Comparison of ENCODE assay signal across 7 cellular contexts in genomic region chr3:49812916-49813496, GRCh38. TPM values are rescaled to one million over a fixed set of nuclear protein-coding genes. Genes with fewer than 3 reads are reported as not detected.
DNase-seq lines count a peak whose midpoint lies in the region; ATAC-seq and TF ChIP-seq lines count a peak whose summit lies in the region.
"Had no signal": no experiment of that assay in that cellular context is flagged by ENCODE, and none has a peak within 500 bp of the region (broad histone marks: within the 10 kb centered on the region; RNA-seq: fewer than 3 reads in every experiment).

No MANE protein-coding gene starts in this region.

- no peak for ATAC-seq in GM18505 (IDR thresholded peaks at IDR 0.05; ENCODE audit: unreplicated experiment)

- CTCF ChIA-PET in CD8-positive, alpha-beta memory T cell (lab: Charles Lee), result interaction anchor here (0.7 to 5.2 kb wide), 5 partner anchors 8 to 209 kb away, joined by 3 to 35 read pairs (median 4); partner anchors contain the start of gene INKA1

- peak overlapping the region; percentile 68 to 78 for H3K9ac ChIP-seq in mucosa of rectum (ENCODE audit: low read depth in 1 of 2, low read length in 2 of 2)

- no peak for DNase-seq in CD8-positive, alpha-beta memory T cell
- DNase-seq in adrenal gland, result no peak
- no peak for DNase-seq in HuH-7.5 (ENCODE audit: low spot score)
- no peak for DNase-seq in NOMO-1 treated with dmso at 0.1 percent for 144 hours (lab: John Stamatoyannopoulos, UW; ENCODE audit: unreplicated experiment)

- WGBS in adrenal gland, 4 donors, result 36 to 55% (median 41%) methylated on average over 4 to 9 of the region's 9 CpGs

- peaks cover 18% of the 10 kb centered on the region for H3K36me3 ChIP-seq in CD8-positive, alpha-beta memory T cell (ENCODE audit: insufficient read depth, low read length)
- H3K36me3 ChIP-seq in adrenal gland (replicated peaks in 1 of 2) (peaks cover 0 to 27% of the 10 kb centered on the region in 2 donors), mucosa of rectum (ENCODE audit: control insufficient read depth in 2 of 2, insufficient read depth in 2 of 2, low read length in 2 of 2) (peaks cover 22 to 27% of the 10 kb centered on the region in 2 donors)

- POLR2A ChIA-PET in CD8-positive, alpha-beta memory T cell (lab: Charles Lee), result interaction anchor here (1.2 to 2.3 kb wide), 3 partner anchors 8 to 127 kb away, joined by 3 to 33 read pairs (median 4); partner anchors contain the start of genes INKA1 and RBM6

- no peak for TF ChIP-seq POLR2A in adrenal gland (IDR thresholded peaks at IDR 0.05)
- TF ChIP-seq POLR2A in GM18505 (IDR thresholded peaks at IDR 0.05; ENCODE audit: borderline replicate concordance, extremely low read depth, insufficient read depth, insufficient read length), result no peak

- peak overlapping the region; percentile 94 to 99 (median 99) for H3K27ac Mint-ChIP-seq in CD8-positive, alpha-beta memory T cell

- peaks cover 34% of the 10 kb centered on the region for H3K4me1 ChIP-seq in CD8-positive, alpha-beta memory T cell (ENCODE audit: insufficient read depth, low read length)
- H3K4me1 ChIP-seq in adrenal gland (replicated peaks in 1 of 2) (peaks cover 10 to 16% of the 10 kb centered on the region in 2 donors), mucosa of rectum (ENCODE audit: control insufficient read depth in 2 of 2, insufficient read depth in 2 of 2, low read length in 2 of 2) (peaks cover 16% of the 10 kb centered on the region in 2 donors)

- H3K9me3 ChIP-seq in CD8-positive, alpha-beta memory T cell (ENCODE audit: low read length), result no peaks in the 10 kb centered on the region
- H3K9me3 ChIP-seq in adrenal gland (replicated peaks in 1 of 3) (no peaks in the 10 kb centered on the region), mucosa of rectum (ENCODE audit: control insufficient read depth in 2 of 2, low read length in 2 of 2) (no peaks in the 10 kb centered on the region)

- no peak for TF ChIP-seq CTCF in adrenal gland (IDR thresholded peaks at IDR 0.05)

- H3K4me3 ChIP-seq in CD8-positive, alpha-beta memory T cell (ENCODE audit: low read length), result peak overlapping the region; percentile 75
- H3K4me3 ChIP-seq in adrenal gland (peak overlapping the region in 2 of 4 donors; percentile 23 to 50), mucosa of rectum (ENCODE audit: low read length in 2 of 2) (peak overlapping the region; percentile 61 to 83)

- peak overlapping the region; percentile 96 to 98 (median 98) for H3K4me3 Mint-ChIP-seq in CD8-positive, alpha-beta memory T cell

- no peaks in the 10 kb centered on the region for H3K9me3 Mint-ChIP-seq in CD8-positive, alpha-beta memory T cell

- peaks cover 31 to 53% (median 39%) of the 10 kb centered on the region in 3 donors for H3K4me1 Mint-ChIP-seq in CD8-positive, alpha-beta memory T cell

- H3K36me3 Mint-ChIP-seq in CD8-positive, alpha-beta memory T cell, result peaks cover 3 to 50% (median 3%) of the 10 kb centered on the region in 3 donors

- intact Hi-C loops in adrenal gland (cut with DNase I), result no loop called here

- peak overlapping the region; percentile 63 for H3K27ac ChIP-seq in CD8-positive, alpha-beta memory T cell (ENCODE audit: low read depth, low read length)
- peak overlapping the region in 4 of 5 donors; percentile 62 to 84 (median 78) for H3K27ac ChIP-seq in adrenal gland
- H3K27ac ChIP-seq in mucosa of rectum (ENCODE audit: low read depth in 2 of 2, low read length in 2 of 2), result peak overlapping the region; percentile 72 to 73

- H3K27me3 ChIP-seq in CD8-positive, alpha-beta memory T cell (ENCODE audit: insufficient read depth, low read length, poor library complexity, severe bottlenecking), result no peaks in the 10 kb centered on the region
- no peaks in the 10 kb centered on the region for H3K27me3 ChIP-seq in adrenal gland
- H3K27me3 ChIP-seq in mucosa of rectum (ENCODE audit: control insufficient read depth in 2 of 2, insufficient read depth in 2 of 2, low read length in 2 of 2), result no peaks in the 10 kb centered on the region

- no peaks in the 10 kb centered on the region for H3K27me3 Mint-ChIP-seq in CD8-positive, alpha-beta memory T cell

RNA-seq across cellular contexts. Expression of gene UBA7, which starts 0.7 kb away (rescaled TPM):
- 10 to 100 TPM; 57.8 to 58.3 TPM for total RNA-seq in CD8-positive, alpha-beta memory T cell
- 40.7 TPM for polyA plus RNA-seq in CD8-positive, alpha-beta memory T cell
- total RNA-seq in adrenal gland, result 100 to 1,000 TPM in 1 of 8 donors, 10 to 100 TPM in 7; 27.8 to 102 (median 60.0) TPM
- 100 to 1,000 TPM in 2 of 3 donors, 10 to 100 TPM in 1; 17.5 to 232 (median 136) TPM for polyA plus RNA-seq in adrenal gland

RNA-seq across cellular contexts. Expression of gene INKA1, which starts 9.9 kb away (rescaled TPM):
- 1 to 10 TPM; 1.1 to 1.7 TPM for total RNA-seq in CD8-positive, alpha-beta memory T cell
- polyA plus RNA-seq in CD8-positive, alpha-beta memory T cell, result 1.1 TPM
- 1 to 10 TPM; 1.8 to 5.5 (median 2.9) TPM for total RNA-seq in adrenal gland
- polyA plus RNA-seq in adrenal gland, result 10 to 100 TPM in 1 of 3 donors, 1 to 10 TPM in 1, under 1 TPM in 1; 0.35 to 15.2 (median 6.3) TPM

RNA-seq across cellular contexts. Expression of gene CDHR4, which starts 13.3 kb away (rescaled TPM):
- not detected for total RNA-seq in CD8-positive, alpha-beta memory T cell
- not detected for polyA plus RNA-seq in CD8-positive, alpha-beta memory T cell
- under 1 TPM in 2 of 8 donors, not detected in 6; 0.23 to 0.25 TPM for total RNA-seq in adrenal gland
- under 1 TPM in 1 of 3 donors, not detected in 2; 0.17 TPM for polyA plus RNA-seq in adrenal gland
- total RNA-seq: LHCN-M2 had no signal

RNA-seq across cellular contexts. Expression of gene IP6K1, which starts 26.7 kb away (rescaled TPM):
- total RNA-seq in CD8-positive, alpha-beta memory T cell, result 10 to 100 TPM; 37.1 to 47.5 TPM
- 26.1 TPM for polyA plus RNA-seq in CD8-positive, alpha-beta memory T cell
- 10 to 100 TPM; 36.3 to 73.9 (median 53.2) TPM for total RNA-seq in adrenal gland
- 10 to 100 TPM; 12.3 to 29.5 (median 14.2) TPM for polyA plus RNA-seq in adrenal gland

RNA-seq across cellular contexts. Expression of gene TRAIP, which starts 43.4 kb away (rescaled TPM):
- 10 to 100 TPM; 21.9 to 22.9 TPM for total RNA-seq in CD8-positive, alpha-beta memory T cell
- 1.9 TPM for polyA plus RNA-seq in CD8-positive, alpha-beta memory T cell
- total RNA-seq in adrenal gland, result 1 to 10 TPM in 7 of 8 donors, under 1 TPM in 1; 0.60 to 6.3 (median 2.2) TPM
- polyA plus RNA-seq in adrenal gland, result 1 to 10 TPM; 2.1 to 3.3 (median 2.2) TPM
